ENCODE assay signal across 19 cellular contexts in the genomic region with DNA sequence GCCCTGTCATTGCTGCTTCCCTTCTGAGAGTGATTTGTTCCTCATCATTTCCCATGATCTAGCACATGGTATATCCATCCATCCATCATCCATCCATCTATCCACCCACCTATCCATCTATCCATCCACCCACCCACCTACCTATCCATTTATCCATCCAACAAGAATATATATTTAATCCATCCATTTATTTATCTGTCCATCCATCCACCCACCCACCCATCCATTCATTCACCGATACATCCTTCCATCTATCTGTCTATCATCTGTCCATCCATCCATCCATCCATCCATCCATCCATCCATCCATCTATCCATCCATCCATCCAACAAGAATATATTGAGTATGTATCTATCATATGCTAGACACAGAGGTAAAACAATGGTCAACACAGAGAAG.
DNase-seq lines count a peak whose midpoint lies in the region; ATAC-seq and TF ChIP-seq lines count a peak whose summit lies in the region.
"Had no signal": no experiment of that assay in that cellular context is flagged by ENCODE, and none has a peak within 500 bp of the region (broad histone marks: within the 10 kb centered on the region; RNA-seq: fewer than 3 reads in every experiment).

No MANE protein-coding gene starts in this region.

- no peak overlapping the region for H3K4me3 Mint-ChIP-seq in activated T-cell treated with anti-CD3 and anti-CD28 coated beads, Interleukin-2, amount 50 U/mL, for 72 hours
- H3K4me3 Mint-ChIP-seq in activated T-cell treated with anti-CD3 and anti-CD28 coated beads, Interleukin-2, amount 50 U/mL, for 4 hours, result no peak overlapping the region
- no peak overlapping the region for H3K4me3 Mint-ChIP-seq in progenitor cell of endocrine pancreas (ENCODE audit: low read depth)
- H3K4me3 Mint-ChIP-seq: B cell; CD14-positive monocyte; CD4-positive, alpha-beta T cell; CD8-positive, alpha-beta memory T cell; GM23338 had no signal

- TF ChIP-seq CTCF in HEK293 (tag by site-specific recombination; IDR thresholded peaks at IDR 0.05), result no peak
- TF ChIP-seq CTCF in ascending aorta (IDR thresholded peaks at IDR 0.05), result no peak
- TF ChIP-seq CTCF in progenitor cell of endocrine pancreas (IDR thresholded peaks at IDR 0.05; ENCODE audit: unreplicated experiment), result no peak

- no peaks in the 10 kb centered on the region for H3K27me3 Mint-ChIP-seq in activated T-cell treated with anti-CD3 and anti-CD28 coated beads, Interleukin-2, amount 50 U/mL, for 72 hours (ENCODE audit: low read depth)
- H3K27me3 Mint-ChIP-seq in activated T-cell treated with anti-CD3 and anti-CD28 coated beads, Interleukin-2, amount 50 U/mL, for 4 hours (ENCODE audit: low read depth), result no peaks in the 10 kb centered on the region
- H3K27me3 Mint-ChIP-seq in progenitor cell of endocrine pancreas, result no peaks in the 10 kb centered on the region
- H3K27me3 Mint-ChIP-seq: B cell; CD4-positive, alpha-beta T cell had no signal

- H3K36me3 ChIP-seq in HEK293 (ENCODE audit: control insufficient read depth in 2 of 2, insufficient read depth in 1 of 2, low read length in 2 of 2) (peaks cover 0 to 31% of the 10 kb centered on the region in 2 experiments; a peak in 1 of 3 replicates), ascending aorta (peaks cover 90% of the 10 kb centered on the region in 2 donors)
- H3K36me3 ChIP-seq: HAP-1 had no signal

- H3K9me3 Mint-ChIP-seq in activated T-cell treated with anti-CD3 and anti-CD28 coated beads, Interleukin-2, amount 50 U/mL, for 72 hours, result no peaks in the 10 kb centered on the region
- H3K9me3 Mint-ChIP-seq in activated T-cell treated with anti-CD3 and anti-CD28 coated beads, Interleukin-2, amount 50 U/mL, for 4 hours, result no peaks in the 10 kb centered on the region
- H3K9me3 Mint-ChIP-seq in progenitor cell of endocrine pancreas (ENCODE audit: low read depth), result no peaks in the 10 kb centered on the region
- H3K9me3 Mint-ChIP-seq: CD4-positive, alpha-beta T cell; CD8-positive, alpha-beta memory T cell; GM23338 had no signal

- POLR2A ChIA-PET in HEK293 (lab: Yijun Ruan, JAX), result no interaction called here

- intact Hi-C loops in ascending aorta (cut with DNase I) (loop anchor here (10.0 kb wide), 1 partner anchor 450 kb away; a partner anchor contains a TSS), right cardiac atrium (cut with DNase I) (loop anchor here in 3 of 4 donors (10.0 kb wide), 2 partner anchors 450 to 930 kb away; a partner anchor contains a TSS)

- DNase-seq in activated T-cell treated with anti-CD3 and anti-CD28 coated beads, Interleukin-2, amount 50 U/mL, for 72 hours, result no peak
- no peak for DNase-seq in activated T-cell treated with anti-CD3 and anti-CD28 coated beads, Interleukin-2, amount 50 U/mL, for 4 hours
- DNase-seq in ascending aorta (ENCODE audit: low spot score in 2 of 2), result no peak
- DNase-seq in progenitor cell of endocrine pancreas (ENCODE audit: low spot score, unreplicated experiment), result no peak
- DNase-seq in right cardiac atrium, result no peak
- DNase-seq in ureter (ENCODE audit: low spot score), result no peak
- DNase-seq: CD4-positive, alpha-beta T cell; CD8-positive, alpha-beta memory T cell; DMS 273 treated with DMSO at 0.1 percent for 48 hours; DMS79; GF-D8 had no signal

- H3K4me1 ChIP-seq in HEK293 (ENCODE audit: control insufficient read depth, insufficient read depth, low read length) (no peaks in the 10 kb centered on the region), ascending aorta (peaks cover 0 to 6% of the 10 kb centered on the region in 2 donors), right cardiac atrium (ENCODE audit: control insufficient read depth, insufficient read depth, low read length) (peaks cover 2% of the 10 kb centered on the region)
- H3K4me1 ChIP-seq: BLaER1, HAP-1 had no signal

- CTCF ChIA-PET in HEK293 (lab: Yijun Ruan, JAX), result interaction anchor here (0.6 to 2.7 kb wide), 3 partner anchors 48 to 182 kb away, joined by 3 to 7 read pairs (median 4); no protein-coding TSS in a partner anchor

- peak overlapping the region; percentile 56 for H3K27ac Mint-ChIP-seq in activated T-cell treated with anti-CD3 and anti-CD28 coated beads, Interleukin-2, amount 50 U/mL, for 72 hours
- H3K27ac Mint-ChIP-seq in progenitor cell of endocrine pancreas, result peak overlapping the region; percentile 62
- H3K27ac Mint-ChIP-seq: B cell; CD4-positive, alpha-beta T cell; GM23338 had no signal

- no peaks in the 10 kb centered on the region for H3K4me1 Mint-ChIP-seq in activated T-cell treated with anti-CD3 and anti-CD28 coated beads, Interleukin-2, amount 50 U/mL, for 72 hours (ENCODE audit: low read depth)
- H3K4me1 Mint-ChIP-seq in activated T-cell treated with anti-CD3 and anti-CD28 coated beads, Interleukin-2, amount 50 U/mL, for 4 hours (ENCODE audit: low read depth), result no peaks in the 10 kb centered on the region
- H3K4me1 Mint-ChIP-seq in progenitor cell of endocrine pancreas (ENCODE audit: low read depth), result no peaks in the 10 kb centered on the region
- H3K4me1 Mint-ChIP-seq: CD8-positive, alpha-beta memory T cell; GM23338 had no signal

- no peaks in the 10 kb centered on the region for H3K36me3 Mint-ChIP-seq in activated T-cell treated with anti-CD3 and anti-CD28 coated beads, Interleukin-2, amount 50 U/mL, for 72 hours (ENCODE audit: insufficient read depth in 2 of 2)
- no peaks in the 10 kb centered on the region for H3K36me3 Mint-ChIP-seq in activated T-cell treated with anti-CD3 and anti-CD28 coated beads, Interleukin-2, amount 50 U/mL, for 4 hours (ENCODE audit: insufficient read depth)
- peaks cover 6% of the 10 kb centered on the region for H3K36me3 Mint-ChIP-seq in progenitor cell of endocrine pancreas (ENCODE audit: insufficient read depth)
- H3K36me3 Mint-ChIP-seq: CD8-positive, alpha-beta memory T cell had no signal

- H3K4me3 ChIP-seq in HEK293 (ENCODE audit: low read depth, low read length) (no peak overlapping the region), ascending aorta (no peak overlapping the region), right cardiac atrium (ENCODE audit: low read length) (no peak overlapping the region)
- H3K4me3 ChIP-seq: BLaER1, GM23338, HAP-1 had no signal

- H3K9me3 ChIP-seq in HEK293 (ENCODE audit: control insufficient read depth, insufficient read depth, low read depth, low read length), result no peaks in the 10 kb centered on the region
- H3K9me3 ChIP-seq in ascending aorta, result no peaks in the 10 kb centered on the region
- H3K9me3 ChIP-seq in right cardiac atrium (ENCODE audit: control insufficient read depth, low read length), result no peaks in the 10 kb centered on the region
- H3K9me3 ChIP-seq: BLaER1, HAP-1 had no signal

- no peak overlapping the region for H3K27ac ChIP-seq in HEK293 (ENCODE audit: extremely low read depth, low read depth, low read length)
- H3K27ac ChIP-seq in ascending aorta, result peak overlapping the region; percentile 86 to 94
- no peak overlapping the region for H3K27ac ChIP-seq in right cardiac atrium (ENCODE audit: low read length)
- H3K27ac ChIP-seq: 22Rv1, BLaER1 had no signal

- 94% methylated on average over 1 of the region's 1 CpG for WGBS in right cardiac atrium

- no peak for ATAC-seq in activated T-cell treated with anti-CD3 and anti-CD28 coated beads, Interleukin-2, amount 50 U/mL, for 72 hours (replicated peaks in 1 of 2)
- ATAC-seq in activated T-cell treated with anti-CD3 and anti-CD28 coated beads, Interleukin-2, amount 50 U/mL, for 4 hours, result no peak
- ATAC-seq in right cardiac atrium (no peak), GM21786 (IDR thresholded peaks at IDR 0.05; ENCODE audit: unreplicated experiment) (no peak)
- ATAC-seq: GM23338 had no signal

- H3K27me3 ChIP-seq in ascending aorta (no peaks in the 10 kb centered on the region), right cardiac atrium (ENCODE audit: control insufficient read depth, insufficient read depth) (no peaks in the 10 kb centered on the region)
- H3K27me3 ChIP-seq: BLaER1 had no signal

TF ChIP-seq in HEK293, 187 proteins besides CTCF, POLR2A, EP300 and RAD21:
- TF ChIP-seq, protein P1, sequence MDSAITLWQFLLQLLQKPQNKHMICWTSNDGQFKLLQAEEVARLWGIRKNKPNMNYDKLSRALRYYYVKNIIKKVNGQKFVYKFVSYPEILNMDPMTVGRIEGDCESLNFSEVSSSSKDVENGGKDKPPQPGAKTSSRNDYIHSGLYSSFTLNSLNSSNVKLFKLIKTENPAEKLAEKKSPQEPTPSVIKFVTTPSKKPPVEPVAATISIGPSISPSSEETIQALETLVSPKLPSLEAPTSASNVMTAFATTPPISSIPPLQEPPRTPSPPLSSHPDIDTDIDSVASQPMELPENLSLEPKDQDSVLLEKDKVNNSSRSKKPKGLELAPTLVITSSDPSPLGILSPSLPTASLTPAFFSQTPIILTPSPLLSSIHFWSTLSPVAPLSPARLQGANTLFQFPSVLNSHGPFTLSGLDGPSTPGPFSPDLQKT (IDR thresholded peaks at IDR 0.05; ENCODE audit: borderline replicate concordance, low read depth, low read length), result no peak
- 0 out of 2 replicates have a peak, but pooled peaks have one; percentile 3 for TF ChIP-seq ZFHX2 (tag by site-specific recombination; conservative IDR thresholded peaks at IDR 0.05)
- no peak for TF ChIP-seq ZNF544 (tag by site-specific recombination; IDR thresholded peaks at IDR 0.05)
- TF ChIP-seq ZNF366 (tag by site-specific recombination; conservative IDR thresholded peaks at IDR 0.05), result peak; percentile 94
- TF ChIP-seq ZBTB17 (tag by site-specific recombination; IDR thresholded peaks at IDR 0.05), result peak; percentile 27; the same call in 1 of the 2 replicates
- no peak for TF ChIP-seq ZNF239 (tag by site-specific recombination; IDR thresholded peaks at IDR 0.05)

Comparison
In these comparisons a context has a peak if more than half of its experiments do, and no peak if none do; other contexts are left out.
1. H3K27ac ChIP-seq: peak in ascending aorta (2 of 2); none in HEK293 (single experiment) and right cardiac atrium (single experiment).